In genomic region chr4:41418444-41418843, GRCh38 we compare ENCODE assay signal across 11 cellular contexts.
DNase-seq lines count a peak whose midpoint lies in the region; ATAC-seq and TF ChIP-seq lines count a peak whose summit lies in the region.
"Had no signal": no experiment of that assay in that cellular context is flagged by ENCODE, and none has a peak within 500 bp of the region (broad histone marks: within the 10 kb centered on the region; RNA-seq: fewer than 3 reads in every experiment).

No MANE protein-coding gene starts in this region.

- H3K9me2 ChIP-seq in PC-3 (replicated peaks; ENCODE audit: low read length): no peaks in the 10 kb centered on the region

- no peak overlapping the region for H3K9ac ChIP-seq in PC-3 (ENCODE audit: low read length)

- CTCF ChIA-PET in PC-3 (lab: Charles Lee): no interaction called here

- H3K79me2 ChIP-seq in PC-3 (ENCODE audit: low read length): no peaks in the 10 kb centered on the region

- no peak overlapping the region for H3K27ac Mint-ChIP-seq in immature natural killer cell
- H3K27ac Mint-ChIP-seq: stimulated activated effector memory CD8-positive, alpha-beta T cell treated with anti-CD3 and anti-CD28 coated beads, Interleukin-12 subunit alpha, Interleukin-12 subunit beta, amount 100 ng/mL, for 72 hours had no signal

- no peaks in the 10 kb centered on the region for H3K36me3 Mint-ChIP-seq in immature natural killer cell
- H3K36me3 Mint-ChIP-seq: stimulated activated effector memory CD8-positive, alpha-beta T cell treated with anti-CD3 and anti-CD28 coated beads, Interleukin-12 subunit alpha, Interleukin-12 subunit beta, amount 100 ng/mL, for 72 hours had no signal

- peaks cover 0 to 5% (median 4%) of the 10 kb centered on the region in 3 donors for H3K27me3 Mint-ChIP-seq in immature natural killer cell (ENCODE audit: low read depth in 3 of 3)

- H3K9me3 ChIP-seq in PC-3 (ENCODE audit: low read length) (no peaks in the 10 kb centered on the region), mucosa of descending colon (no peaks in the 10 kb centered on the region), upper lobe of right lung (no peaks in the 10 kb centered on the region)

- H4K20me1 ChIP-seq in PC-3 (ENCODE audit: low read length): no peaks in the 10 kb centered on the region

- H3K36me3 ChIP-seq in PC-3 (ENCODE audit: low read depth, low read length): no peaks in the 10 kb centered on the region
- no peaks in the 10 kb centered on the region for H3K36me3 ChIP-seq in mucosa of descending colon (ENCODE audit: low read depth)
- no peaks in the 10 kb centered on the region for H3K36me3 ChIP-seq in upper lobe of right lung

- H3K4me3 Mint-ChIP-seq in immature natural killer cell: no peak overlapping the region
- H3K4me3 Mint-ChIP-seq: neural crest cell; stimulated activated effector memory CD8-positive, alpha-beta T cell treated with anti-CD3 and anti-CD28 coated beads, Interleukin-12 subunit alpha, Interleukin-12 subunit beta, amount 100 ng/mL, for 72 hours had no signal

- H3K9me3 Mint-ChIP-seq in immature natural killer cell: peaks cover 0 to 4% (median under 1%) of the 10 kb centered on the region in 6 donors
- H3K9me3 Mint-ChIP-seq: neural crest cell had no signal

- POLR2A ChIA-PET in PC-3 (lab: Charles Lee; ENCODE audit: unreplicated experiment): no interaction called here

- peak overlapping the region; percentile 47 for H3K4me2 ChIP-seq in PC-3 (ENCODE audit: low read length)

- H3K4me3 ChIP-seq in PC-3 (ENCODE audit: low read length): peak overlapping the region; percentile 27; the same call in 1 of the 2 replicates
- no peak overlapping the region for H3K4me3 ChIP-seq in fibroblast of pulmonary artery (replicated peaks; ENCODE audit: low read depth, low read length)
- no peak overlapping the region for H3K4me3 ChIP-seq in mucosa of descending colon
- no peak overlapping the region for H3K4me3 ChIP-seq in upper lobe of right lung

- H3K27me3 ChIP-seq in PC-3 (ENCODE audit: low read length) (no peaks in the 10 kb centered on the region), upper lobe of right lung (no peaks in the 10 kb centered on the region)

- TF ChIP-seq CTCF in PC-3 (conservative IDR thresholded peaks at IDR 0.05; ENCODE audit: low read depth, low read length) (no peak), fibroblast of pulmonary artery (IDR thresholded peaks at IDR 0.05; ENCODE audit: low read length, missing control alignments) (no peak), mucosa of descending colon (IDR thresholded peaks at IDR 0.05) (no peak), upper lobe of right lung (IDR thresholded peaks at IDR 0.05) (no peak)

- no peaks in the 10 kb centered on the region for H3F3A ChIP-seq in PC-3 (ENCODE audit: low read length, unreplicated experiment)

- ATAC-seq in PC-3 (no peak), mucosa of descending colon (peak; percentile 51), upper lobe of right lung (peak; percentile 75), HG02610 (IDR thresholded peaks at IDR 0.05; ENCODE audit: unreplicated experiment) (no peak)
- ATAC-seq: stimulated activated effector memory CD8-positive, alpha-beta T cell treated with anti-CD3 and anti-CD28 coated beads, Interleukin-12 subunit alpha, Interleukin-12 subunit beta, amount 100 ng/mL, for 72 hours had no signal

- intact Hi-C loops in PC-3 (cut with micrococcal nuclease) (no loop called here), mucosa of descending colon (cut with DNase I, micrococcal nuclease) (no loop called here), upper lobe of right lung (cut with DNase I) (no loop called here)

- no TSS peak for BruUV-seq in PC-3 (replicated peaks; lab: Mats Ljungman, UMichigan)

- H2AFZ ChIP-seq in PC-3 (ENCODE audit: low read length): peak overlapping the region; percentile 66; the same call in 1 of the 2 replicates

- no peak overlapping the region for H3K27ac ChIP-seq in PC-3 (ENCODE audit: low read length)
- peak overlapping the region; percentile 61 for H3K27ac ChIP-seq in upper lobe of right lung

- peaks cover 2 to 4% of the 10 kb centered on the region in 2 donors for H3K4me1 Mint-ChIP-seq in immature natural killer cell
- H3K4me1 Mint-ChIP-seq: stimulated activated effector memory CD8-positive, alpha-beta T cell treated with anti-CD3 and anti-CD28 coated beads, Interleukin-12 subunit alpha, Interleukin-12 subunit beta, amount 100 ng/mL, for 72 hours had no signal

- DNase-seq in PC-3: peak; percentile 24
- DNase-seq in fibroblast of pulmonary artery (ENCODE audit: low read depth): peak; percentile 41
- DNase-seq in mucosa of descending colon: no peak
- DNase-seq in upper lobe of right lung: no peak
- no peak for DNase-seq in NCI-H146 treated with DMSO at 0.1 percent for 48 hours (lab: John Stamatoyannopoulos, UW; ENCODE audit: unreplicated experiment)
- no peak for DNase-seq in immature natural killer cell
- no peak for DNase-seq in NCI-H1105 (lab: John Stamatoyannopoulos, UW)
- DNase-seq: MM.1S had no signal

- H3K4me1 ChIP-seq in PC-3 (ENCODE audit: insufficient read depth, low read length): peaks cover 19% of the 10 kb centered on the region
- no peaks in the 10 kb centered on the region for H3K4me1 ChIP-seq in mucosa of descending colon (ENCODE audit: low read depth)
- H3K4me1 ChIP-seq in upper lobe of right lung: peaks cover 19% of the 10 kb centered on the region

Comparison
In these comparisons a context has a peak if more than half of its experiments do, and no peak if none do; other contexts are left out.
1. ATAC-seq: peak in mucosa of descending colon (single experiment) and upper lobe of right lung (single experiment); none in PC-3 (single experiment) and HG02610 (single experiment).
2. DNase-seq: peak in PC-3 (single experiment) and fibroblast of pulmonary artery (single experiment); none in mucosa of descending colon (0 of 3), upper lobe of right lung (single experiment), NCI-H146 treated with DMSO at 0.1 percent for 48 hours (single experiment), immature natural killer cell (0 of 3) and NCI-H1105 (single experiment).